ENCODE assay signal across 8 cellular contexts in the genomic region with DNA sequence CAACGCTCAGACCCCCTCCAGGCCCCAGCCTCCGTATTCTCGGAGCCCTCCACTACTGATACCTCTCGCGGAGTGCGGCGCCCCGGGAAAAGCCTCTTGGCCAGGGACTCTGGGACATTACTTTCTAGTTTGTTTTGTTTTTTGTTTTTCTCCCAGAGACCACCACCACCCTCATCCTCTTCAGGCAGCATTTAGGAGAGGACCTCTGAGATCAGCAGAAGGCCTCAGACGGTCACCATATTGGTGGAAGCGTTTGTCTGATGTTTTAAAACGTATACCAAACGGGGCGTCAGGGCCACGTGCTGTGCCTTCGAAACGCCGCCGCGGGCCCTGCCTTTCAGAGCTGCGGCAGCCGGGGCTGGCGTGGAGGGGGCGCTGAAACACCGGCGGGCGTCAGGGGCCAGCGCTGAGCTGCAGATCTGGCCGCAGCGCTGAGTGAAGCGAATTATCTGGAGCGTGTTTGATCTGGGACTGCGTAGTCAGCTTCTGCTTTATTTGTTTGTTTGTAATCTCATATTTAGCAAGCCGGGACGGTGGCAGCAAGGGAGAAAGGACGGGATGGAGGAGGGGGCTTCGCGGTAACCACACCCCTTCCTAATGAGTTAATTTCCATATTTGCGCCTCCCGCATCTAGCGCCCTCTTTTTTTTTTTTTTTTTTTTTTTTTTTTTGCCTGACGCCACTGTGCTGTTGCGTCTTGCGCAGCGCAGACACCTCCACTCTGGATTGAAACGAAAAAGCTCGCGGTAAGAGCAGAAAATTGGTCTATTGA. TPM values are rescaled to one million over a fixed set of nuclear protein-coding genes. Genes with fewer than 3 reads are reported as not detected.
DNase-seq lines count a peak whose midpoint lies in the region; ATAC-seq and TF ChIP-seq lines count a peak whose summit lies in the region.

No MANE protein-coding gene starts in this region.

- H3K36me3 Mint-ChIP-seq in activated naive CD4-positive, alpha-beta T cell treated with anti-CD3 and anti-CD28 coated beads for 36 hours (ENCODE audit: low read depth) = peaks cover 18% of the 10 kb centered on the region
- peaks cover 16% of the 10 kb centered on the region for H3K36me3 Mint-ChIP-seq in activated naive CD8-positive, alpha-beta T cell treated with anti-CD3 and anti-CD28 coated beads, Interleukin-2, amount 50 U/mL, for 24 hours (ENCODE audit: low read depth)

- CTCF ChIA-PET in activated naive CD4-positive, alpha-beta T cell treated with anti-CD3 and anti-CD28 coated beads for 36 hours (lab: Charles Lee) = no interaction called here

- H3K4me1 ChIP-seq in thoracic aorta (ENCODE audit: control insufficient read depth in 1 of 2, low read depth in 2 of 2) = peaks cover 0 to 15% of the 10 kb centered on the region in 2 donors

- intact Hi-C loops in activated naive CD4-positive, alpha-beta T cell treated with anti-CD3 and anti-CD28 coated beads for 36 hours (cut with micrococcal nuclease) = loop anchor here (1.0 to 5.0 kb wide), 3 partner anchors 12 to 956 kb away; a partner anchor contains a TSS

- H3K9me3 ChIP-seq in thoracic aorta = no peaks in the 10 kb centered on the region

- H3K36me3 ChIP-seq in thoracic aorta = no peaks in the 10 kb centered on the region

- no peak for TF ChIP-seq CTCF in thoracic aorta (IDR thresholded peaks at IDR 0.05)

- H3K4me1 Mint-ChIP-seq in activated naive CD4-positive, alpha-beta T cell treated with anti-CD3 and anti-CD28 coated beads for 36 hours (ENCODE audit: low read depth) = peaks cover 22% of the 10 kb centered on the region
- peaks cover 16% of the 10 kb centered on the region for H3K4me1 Mint-ChIP-seq in activated naive CD8-positive, alpha-beta T cell treated with anti-CD3 and anti-CD28 coated beads, Interleukin-2, amount 50 U/mL, for 24 hours

- H3K9me3 Mint-ChIP-seq in activated naive CD4-positive, alpha-beta T cell treated with anti-CD3 and anti-CD28 coated beads for 36 hours = peaks cover 13% of the 10 kb centered on the region
- peaks cover 34% of the 10 kb centered on the region for H3K9me3 Mint-ChIP-seq in activated naive CD8-positive, alpha-beta T cell treated with anti-CD3 and anti-CD28 coated beads, Interleukin-2, amount 50 U/mL, for 24 hours

- H3K4me3 ChIP-seq in thoracic aorta = peak overlapping the region; percentile 63

- H3K27me3 Mint-ChIP-seq in activated naive CD4-positive, alpha-beta T cell treated with anti-CD3 and anti-CD28 coated beads for 36 hours (ENCODE audit: low read depth) = peaks cover 89% of the 10 kb centered on the region
- peaks cover 97% of the 10 kb centered on the region for H3K27me3 Mint-ChIP-seq in activated naive CD8-positive, alpha-beta T cell treated with anti-CD3 and anti-CD28 coated beads, Interleukin-2, amount 50 U/mL, for 24 hours

- H3K27ac Mint-ChIP-seq in activated naive CD4-positive, alpha-beta T cell treated with anti-CD3 and anti-CD28 coated beads for 36 hours = no peak overlapping the region
- H3K27ac Mint-ChIP-seq in activated naive CD8-positive, alpha-beta T cell treated with anti-CD3 and anti-CD28 coated beads, Interleukin-2, amount 50 U/mL, for 24 hours = no peak overlapping the region

- no peak for DNase-seq in activated naive CD4-positive, alpha-beta T cell treated with anti-CD3 and anti-CD28 coated beads for 36 hours
- no peak for DNase-seq in activated naive CD4-positive, alpha-beta T cell treated with anti-CD3 and anti-CD28 coated beads, Interleukin-2, amount 50 U/mL, for 16 hours
- DNase-seq in activated naive CD8-positive, alpha-beta T cell treated with anti-CD3 and anti-CD28 coated beads, Interleukin-2, amount 50 U/mL, for 24 hours = no peak
- no peak for DNase-seq in thoracic aorta (ENCODE audit: low spot score)
- DNase-seq in hepatic stellate cell (ENCODE audit: low spot score) = no peak

- no peak for ATAC-seq in activated naive CD8-positive, alpha-beta T cell treated with anti-CD3 and anti-CD28 coated beads, Interleukin-2, amount 50 U/mL, for 24 hours
- ATAC-seq in thoracic aorta (ENCODE audit: insufficient number of reproducible peaks, low FRiP score, low read depth) = no peak
- ATAC-seq in GM18511 (IDR thresholded peaks at IDR 0.05; ENCODE audit: unreplicated experiment) = no peak
- no peak for ATAC-seq in HG03571 (IDR thresholded peaks at IDR 0.05; ENCODE audit: unreplicated experiment)

- H3K27ac ChIP-seq in layer of hippocampus (ENCODE audit: low read depth, low read length) (peak overlapping the region; percentile 87), thoracic aorta (no peak overlapping the region)

- H3K4me3 Mint-ChIP-seq in activated naive CD4-positive, alpha-beta T cell treated with anti-CD3 and anti-CD28 coated beads for 36 hours = peak overlapping the region; percentile 49
- peak overlapping the region; percentile 64 for H3K4me3 Mint-ChIP-seq in activated naive CD8-positive, alpha-beta T cell treated with anti-CD3 and anti-CD28 coated beads, Interleukin-2, amount 50 U/mL, for 24 hours

- H3K27me3 ChIP-seq in layer of hippocampus (ENCODE audit: control insufficient read depth, insufficient read depth, low read length) = peaks cover 4% of the 10 kb centered on the region
- peaks cover 32% of the 10 kb centered on the region for H3K27me3 ChIP-seq in thoracic aorta (replicated peaks; ENCODE audit: insufficient read depth)

RNA-seq across cellular contexts. Expression of a gene that starts 14.8 kb away (rescaled TPM):
- total RNA-seq in activated naive CD4-positive, alpha-beta T cell treated with anti-CD3 and anti-CD28 coated beads for 36 hours = not detected
- total RNA-seq in thoracic aorta = under 1 TPM in 1 of 2 donors, not detected in 1; 0.35 TPM
